In the genomic region with DNA sequence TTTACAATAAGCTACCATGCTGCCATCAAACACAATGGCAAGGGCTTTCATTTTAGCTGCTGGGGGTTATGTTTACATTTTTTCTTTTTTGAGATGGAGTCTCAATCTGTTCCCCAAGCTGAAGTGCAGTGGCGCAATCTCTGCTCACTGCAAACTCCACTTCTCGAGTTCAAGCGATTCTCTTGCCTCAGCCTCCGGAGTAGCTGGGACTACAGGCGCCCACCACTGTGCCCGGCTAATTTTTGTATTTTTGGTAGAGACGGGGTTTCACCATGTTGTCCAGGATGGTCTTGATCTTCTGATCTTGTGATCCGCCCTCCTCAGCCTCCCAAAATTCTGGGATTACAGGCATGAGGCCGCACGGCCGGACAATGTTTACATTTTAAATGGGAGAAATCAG, we compare ENCODE assay signal across 8 cellular contexts. TPM values are rescaled to one million over a fixed set of nuclear protein-coding genes. Genes with fewer than 3 reads are reported as not detected.
DNase-seq lines count a peak whose midpoint lies in the region; ATAC-seq and TF ChIP-seq lines count a peak whose summit lies in the region.
"Not testable (repeated sequence)": the region's sequence is repeated elsewhere in the genome, so short reads cannot be mapped to it uniquely, and the experiment has no call there.

No MANE protein-coding gene starts in this region.

- TF ChIP-seq POLR2A in gastrocnemius medialis (IDR thresholded peaks at IDR 0.05), result not testable (repeated sequence)

- not testable (repeated sequence) for H3K27me3 ChIP-seq in OCI-LY3 (ENCODE audit: low read depth, low read length); mammary epithelial cell (ENCODE audit: insufficient read depth, low read length); foreskin keratinocyte; mononuclear cell (ENCODE audit: insufficient read depth, low read length); gastrocnemius medialis; aorta (ENCODE audit: control insufficient read depth in 1 of 2, insufficient read depth in 2 of 2, low read length in 1 of 2)

- peak overlapping the region; percentile 89 for H3K9ac ChIP-seq in OCI-LY3 (ENCODE audit: low read length)
- peak overlapping the region; percentile 73 for H3K9ac ChIP-seq in mammary epithelial cell (ENCODE audit: insufficient read depth, low read length)

- H4K20me1 ChIP-seq in OCI-LY3 (ENCODE audit: insufficient read depth, low read length); mammary epithelial cell (ENCODE audit: insufficient read depth, low read length): not testable (repeated sequence)

- BruUV-seq in mammary epithelial cell (replicated peaks; lab: Mats Ljungman, UMichigan), result not testable (repeated sequence)

- H3K4me3 ChIP-seq in GM12875 (ENCODE audit: low read depth, low read length), result peak overlapping the region; percentile 55
- H3K4me3 ChIP-seq in OCI-LY3 (ENCODE audit: low read length), result peak overlapping the region; percentile 96
- peak overlapping the region; percentile 77 to 88 (median 81) for H3K4me3 ChIP-seq in mammary epithelial cell (replicated peaks in 1 of 3; ENCODE audit: insufficient read depth in 1 of 3, low read depth in 2 of 3, low read length in 3 of 3)
- H3K4me3 ChIP-seq in mononuclear cell (ENCODE audit: low read length), result peak overlapping the region; percentile 76
- H3K4me3 ChIP-seq in gastrocnemius medialis, result peak overlapping the region; percentile 75 to 96 (median 90)
- peak overlapping the region in 1 of 2 donors; percentile 72 for H3K4me3 ChIP-seq in aorta (ENCODE audit: low read length in 2 of 2)

- H3K9me3 ChIP-seq in OCI-LY3 (ENCODE audit: insufficient read depth, low read length); mammary epithelial cell (replicated peaks; ENCODE audit: insufficient read depth, low read length); mononuclear cell (ENCODE audit: low read depth, low read length); gastrocnemius medialis; aorta (ENCODE audit: control insufficient read depth, low read length): not testable (repeated sequence)

- WGBS in mammary epithelial cell (ENCODE audit: low coverage, missing lambda C conversion rate), result 75% methylated on average over 11 of the region's 11 CpGs
- 83% methylated on average over 11 of the region's 11 CpGs for WGBS in aorta, 2 donors

- not testable (repeated sequence) for TF ChIP-seq CTCF in GM12875 (IDR thresholded peaks at IDR 0.05; ENCODE audit: borderline replicate concordance, insufficient read depth, low read depth, low read length); OCI-LY3 (IDR thresholded peaks at IDR 0.05; ENCODE audit: low read depth, low read length); mammary epithelial cell (conservative IDR thresholded peaks at IDR 0.05 in 1 of 2, IDR thresholded peaks at IDR 0.05 in 1 of 2; ENCODE audit: extremely low read depth in 1 of 2, insufficient read depth in 1 of 2, low read depth in 1 of 2, low read length in 2 of 2); foreskin keratinocyte (conservative IDR thresholded peaks at IDR 0.05); gastrocnemius medialis (IDR thresholded peaks at IDR 0.05 in 4 of 5, conservative IDR thresholded peaks at IDR 0.05 in 1 of 5)

- H3K27me3 Mint-ChIP-seq in activated CD8-positive, alpha-beta memory T cell treated with anti-CD3 and anti-CD28 coated beads, Interleukin-2, amount 10 ng/mL, durations not matched to agents 7 days and 5 days, result not testable (repeated sequence)

- H3K4me1 ChIP-seq in OCI-LY3 (ENCODE audit: low read length) (peaks cover 15% of the 10 kb centered on the region), mammary epithelial cell (ENCODE audit: insufficient read depth, low read length) (peaks cover 18% of the 10 kb centered on the region), mononuclear cell (ENCODE audit: insufficient read depth, low read length) (peaks cover 41% of the 10 kb centered on the region), gastrocnemius medialis (peaks cover 22 to 30% of the 10 kb centered on the region in 2 donors)
- H3K4me1 ChIP-seq in foreskin keratinocyte; aorta (ENCODE audit: control insufficient read depth in 1 of 2, insufficient read depth in 2 of 2, low read length in 2 of 2): not testable (repeated sequence)

- peak overlapping the region; percentile 95 for H3K4me3 Mint-ChIP-seq in activated CD8-positive, alpha-beta memory T cell treated with anti-CD3 and anti-CD28 coated beads, Interleukin-2, amount 10 ng/mL, durations not matched to agents 7 days and 5 days

- CTCF ChIA-PET in activated CD8-positive, alpha-beta memory T cell treated with anti-CD3 and anti-CD28 coated beads, Interleukin-2, amount 10 ng/mL, durations not matched to agents 7 days and 5 days (lab: Charles Lee), result interaction anchor here (1.0 to 1.9 kb wide), 6 partner anchors 10 to 313 kb away, joined by 3 to 11 read pairs (median 4); partner anchors contain the start of gene STKLD1
- CTCF ChIA-PET in mammary epithelial cell (lab: Charles Lee; ENCODE audit: low non-redundant PET), result not testable (repeated sequence)

- peaks cover 34% of the 10 kb centered on the region for H3K36me3 Mint-ChIP-seq in activated CD8-positive, alpha-beta memory T cell treated with anti-CD3 and anti-CD28 coated beads, Interleukin-2, amount 10 ng/mL, durations not matched to agents 7 days and 5 days

- dilution Hi-C loops in mammary epithelial cell (cut with HindIII; ENCODE audit: low sequenced_read_pairs), result loop anchor here (5.0 to 10.0 kb wide), 2 partner anchors 163 to 260 kb away; no protein-coding TSS in a partner anchor

- H3K9me3 Mint-ChIP-seq in activated CD8-positive, alpha-beta memory T cell treated with anti-CD3 and anti-CD28 coated beads, Interleukin-2, amount 10 ng/mL, durations not matched to agents 7 days and 5 days (ENCODE audit: low read depth), result not testable (repeated sequence)

- intact Hi-C loops in mammary epithelial cell (cut with micrococcal nuclease); gastrocnemius medialis (cut with DNase I; ENCODE audit: low total_unique reads): not testable (repeated sequence)
- intact Hi-C loops in aorta (cut with DNase I), result loop anchor here in 1 of 2 donors (5.0 kb wide), 1 partner anchor 42 kb away; the partner anchor contains the start of genes STKLD1 and SURF4

- DNase-seq in activated CD8-positive, alpha-beta memory T cell treated with anti-CD3 and anti-CD28 coated beads, Interleukin-2, amount 10 ng/mL, durations not matched to agents 7 days and 5 days, result peak; percentile 31
- DNase-seq in mammary epithelial cell, foreskin keratinocyte: not testable (repeated sequence)
- DNase-seq in gastrocnemius medialis (peak in 1 of 2 donors; percentile 3), aorta (peak; percentile 17 to 26)

- H3K36me3 ChIP-seq in OCI-LY3 (replicated peaks; ENCODE audit: low read depth, low read length), result peaks cover 45% of the 10 kb centered on the region
- peaks cover 22% of the 10 kb centered on the region for H3K36me3 ChIP-seq in mammary epithelial cell (ENCODE audit: insufficient read depth, low read length)
- peaks cover 0 to 51% of the 10 kb centered on the region in 2 donors for H3K36me3 ChIP-seq in gastrocnemius medialis
- not testable (repeated sequence) for H3K36me3 ChIP-seq in aorta (ENCODE audit: control insufficient read depth in 1 of 2, insufficient read depth in 2 of 2, low read length in 1 of 2)

- H3K79me2 ChIP-seq in OCI-LY3 (ENCODE audit: low read length) (peaks cover 30% of the 10 kb centered on the region), mammary epithelial cell (ENCODE audit: insufficient read depth, low read length) (peaks cover 51% of the 10 kb centered on the region)

- H3K4me1 Mint-ChIP-seq in activated CD8-positive, alpha-beta memory T cell treated with anti-CD3 and anti-CD28 coated beads, Interleukin-2, amount 10 ng/mL, durations not matched to agents 7 days and 5 days, result peaks cover 42% of the 10 kb centered on the region

- H3K27ac Mint-ChIP-seq in activated CD8-positive, alpha-beta memory T cell treated with anti-CD3 and anti-CD28 coated beads, Interleukin-2, amount 10 ng/mL, durations not matched to agents 7 days and 5 days, result peak overlapping the region; percentile 96

- H3K4me2 ChIP-seq in OCI-LY3 (ENCODE audit: low read length) (peak overlapping the region; percentile 75), mammary epithelial cell (ENCODE audit: insufficient read depth, low read depth, low read length) (peak overlapping the region; percentile 80)

- not testable (repeated sequence) for H3K27ac ChIP-seq in OCI-LY3 (ENCODE audit: low read length); aorta (ENCODE audit: low read depth in 1 of 2, low read length in 2 of 2)
- H3K27ac ChIP-seq in mammary epithelial cell (ENCODE audit: insufficient read depth, low read depth, low read length) (peak overlapping the region; percentile 58), foreskin keratinocyte (peak overlapping the region; percentile 21), gastrocnemius medialis (peak overlapping the region in 1 of 4 donors; percentile 80)

- not testable (repeated sequence) for H2AFZ ChIP-seq in OCI-LY3 (ENCODE audit: low read depth, low read length); mammary epithelial cell (ENCODE audit: low read depth, low read length)

- not testable (repeated sequence) for ATAC-seq in activated CD8-positive, alpha-beta memory T cell treated with anti-CD3 and anti-CD28 coated beads, Interleukin-2, amount 10 ng/mL, durations not matched to agents 7 days and 5 days; foreskin keratinocyte; gastrocnemius medialis; aorta (ENCODE audit: low FRiP score)

- in situ Hi-C loops in mammary epithelial cell (cut with MboI; ENCODE audit: low sequenced_read_pairs in 2 of 2), result loop anchor here in 1 of 2 donors (10.0 kb wide), 1 partner anchor 150 kb away; no protein-coding TSS in a partner anchor
- in situ Hi-C loops in gastrocnemius medialis (cut with MboI; ENCODE audit: low sequenced_read_pairs in 4 of 4), result not testable (repeated sequence)

RNA-seq across cellular contexts. Expression of gene SURF6, which starts 1.1 kb away (rescaled TPM):
- 10 to 100 TPM; 12.9 to 16.5 TPM for total RNA-seq in activated CD8-positive, alpha-beta memory T cell treated with anti-CD3 and anti-CD28 coated beads, Interleukin-2, amount 10 ng/mL, durations not matched to agents 7 days and 5 days
- total RNA-seq in mammary epithelial cell (10 to 100 TPM in 1 of 2 donors, 1 to 10 TPM in 1; 6.8 to 27.2 TPM), foreskin keratinocyte (19.3 and 21.5 TPM in 2 replicates), mononuclear cell (4.8 TPM), gastrocnemius medialis (10 to 100 TPM; 13.4 to 34.2 (median 28.0) TPM), aorta (10 to 100 TPM; 13.3 to 16.3 TPM)
- polyA plus RNA-seq in mammary epithelial cell (14.7 TPM), foreskin keratinocyte (24.5 and 25.6 TPM in 2 replicates), aorta (10 to 100 TPM; 15.7 to 23.6 TPM)
- 8.3 TPM for polyA minus RNA-seq in mammary epithelial cell

RNA-seq across cellular contexts. Expression of gene MED22, which starts 13.0 kb away (rescaled TPM):
- 10 to 100 TPM; 28.8 to 35.9 TPM for total RNA-seq in activated CD8-positive, alpha-beta memory T cell treated with anti-CD3 and anti-CD28 coated beads, Interleukin-2, amount 10 ng/mL, durations not matched to agents 7 days and 5 days
- total RNA-seq in mammary epithelial cell, result 10 to 100 TPM; 17.2 to 35.4 TPM
- polyA plus RNA-seq in mammary epithelial cell, result 18.6 TPM
- 78.3 TPM for polyA minus RNA-seq in mammary epithelial cell
- 22.6 and 24.7 TPM in 2 replicates for total RNA-seq in foreskin keratinocyte
- polyA plus RNA-seq in foreskin keratinocyte, result 20.4 and 20.9 TPM in 2 replicates
- 11.4 TPM for total RNA-seq in mononuclear cell
- 10 to 100 TPM in 3 of 4 donors, 1 to 10 TPM in 1; 8.5 to 23.4 (median 13.0) TPM for total RNA-seq in gastrocnemius medialis
- 10 to 100 TPM; 18.6 to 37.0 TPM for total RNA-seq in aorta
- 10 to 100 TPM; 10.8 to 30.3 TPM for polyA plus RNA-seq in aorta

RNA-seq across cellular contexts. Expression of gene RPL7A, which starts 13.1 kb away (rescaled TPM):
- 1,000 to 10,000 TPM; 1,729 to 2,113 TPM for total RNA-seq in activated CD8-positive, alpha-beta memory T cell treated with anti-CD3 and anti-CD28 coated beads, Interleukin-2, amount 10 ng/mL, durations not matched to agents 7 days and 5 days
- 1,000 to 10,000 TPM; 1,339 to 1,542 TPM for total RNA-seq in mammary epithelial cell
- 3,578 TPM for polyA plus RNA-seq in mammary epithelial cell
- 1,906 TPM for polyA minus RNA-seq in mammary epithelial cell
- 2,430 and 2,456 TPM in 2 replicates for total RNA-seq in foreskin keratinocyte
- 3,394 and 3,430 TPM in 2 replicates for polyA plus RNA-seq in foreskin keratinocyte
- total RNA-seq in mononuclear cell, result 2,463 TPM
- 1,000 to 10,000 TPM; 1,001 to 1,630 (median 1,510) TPM for total RNA-seq in gastrocnemius medialis
- total RNA-seq in aorta, result 1,000 to 10,000 TPM; 1,304 to 1,328 TPM
- 1,000 to 10,000 TPM; 2,763 to 3,584 TPM for polyA plus RNA-seq in aorta

RNA-seq across cellular contexts. Expression of gene SURF1, which starts 21.4 kb away (rescaled TPM):
- total RNA-seq in activated CD8-positive, alpha-beta memory T cell treated with anti-CD3 and anti-CD28 coated beads, Interleukin-2, amount 10 ng/mL, durations not matched to agents 7 days and 5 days, result 10 to 100 TPM; 35.4 to 35.6 TPM
- total RNA-seq in mammary epithelial cell (10 to 100 TPM; 17.5 to 23.4 TPM), foreskin keratinocyte (16.3 and 18.5 TPM in 2 replicates), mononuclear cell (26.4 TPM), gastrocnemius medialis (10 to 100 TPM; 33.8 to 68.9 (median 56.0) TPM), aorta (10 to 100 TPM; 29.2 to 41.2 TPM)
- polyA plus RNA-seq in mammary epithelial cell (43.5 TPM), foreskin keratinocyte (35.1 and 38.2 TPM in 2 replicates), aorta (10 to 100 TPM; 79.5 to 85.4 TPM)
- polyA minus RNA-seq in mammary epithelial cell, result 24.5 TPM

RNA-seq across cellular contexts. Expression of gene SURF2, which starts 21.5 kb away (rescaled TPM):
- total RNA-seq in activated CD8-positive, alpha-beta memory T cell treated with anti-CD3 and anti-CD28 coated beads, Interleukin-2, amount 10 ng/mL, durations not matched to agents 7 days and 5 days, result 10 to 100 TPM; 14.9 to 23.2 TPM
- 10 to 100 TPM; 22.5 to 42.2 TPM for total RNA-seq in mammary epithelial cell
- 39.2 TPM for polyA plus RNA-seq in mammary epithelial cell
- polyA minus RNA-seq in mammary epithelial cell, result 35.4 TPM
- total RNA-seq in foreskin keratinocyte, result 36.1 and 47.2 TPM in 2 replicates
- polyA plus RNA-seq in foreskin keratinocyte, result 58.5 and 63.9 TPM in 2 replicates
- 9.0 TPM for total RNA-seq in mononuclear cell
- total RNA-seq in gastrocnemius medialis, result 10 to 100 TPM; 14.3 to 26.4 (median 24.8) TPM
- total RNA-seq in aorta, result 1 to 10 TPM; 9.2 to 9.9 TPM
- 10 to 100 TPM; 26.6 to 29.2 TPM for polyA plus RNA-seq in aorta
